ENCODE assay signal across 18 cellular contexts in genomic region chr18:220708-221107, GRCh38. TPM values are rescaled to one million over a fixed set of nuclear protein-coding genes. Genes with fewer than 3 reads are reported as not detected.
DNase-seq lines count a peak whose midpoint lies in the region; ATAC-seq, FAIRE-seq and TF ChIP-seq lines count a peak whose summit lies in the region.
"Had no signal": no experiment of that assay in that cellular context is flagged by ENCODE, and none has a peak within 500 bp of the region (broad histone marks: within the 10 kb centered on the region; RNA-seq: fewer than 3 reads in every experiment).

No MANE protein-coding gene starts in this region.

- H3K9me2 ChIP-seq in SK-N-SH: no peaks in the 10 kb centered on the region
- no peaks in the 10 kb centered on the region for H3K9me2 ChIP-seq in PC-3 (replicated peaks; ENCODE audit: low read length)

- intact Hi-C loops in PC-3 (cut with micrococcal nuclease): no loop called here

- no peaks in the 10 kb centered on the region for H3K9me3 Mint-ChIP-seq in activated T-cell treated with anti-CD3 and anti-CD28 coated beads, Interleukin-2, amount 50 U/mL, for 72 hours
- H3K9me3 Mint-ChIP-seq in activated naive CD8-positive, alpha-beta T cell treated with anti-CD3 and anti-CD28 coated beads for 36 hours: no peaks in the 10 kb centered on the region
- no peaks in the 10 kb centered on the region for H3K9me3 Mint-ChIP-seq in naive thymus-derived CD8-positive, alpha-beta T cell

- POLR2A ChIA-PET in naive thymus-derived CD8-positive, alpha-beta T cell (lab: Charles Lee): no interaction called here
- POLR2A ChIA-PET in SK-N-SH (lab: Yijun Ruan, JAX): no interaction called here
- POLR2A ChIA-PET in PC-3 (lab: Charles Lee; ENCODE audit: unreplicated experiment): no interaction called here

- H3K36me3 ChIP-seq in SK-N-SH (replicated peaks in 1 of 2; ENCODE audit: control insufficient read depth in 1 of 2, insufficient read depth in 2 of 2, low read length in 1 of 2): peaks cover 76 to 83% of the 10 kb centered on the region in 2 experiments
- H3K36me3 ChIP-seq in PC-3 (ENCODE audit: low read depth, low read length): peaks cover 65% of the 10 kb centered on the region

- no peak for ATAC-seq in activated T-cell treated with anti-CD3 and anti-CD28 coated beads, Interleukin-2, amount 50 U/mL, for 72 hours (replicated peaks in 1 of 2)
- ATAC-seq in naive thymus-derived CD8-positive, alpha-beta T cell: no peak
- ATAC-seq in PC-3: no peak
- ATAC-seq: HepG2 had no signal

- CTCF ChIA-PET in SK-N-SH (lab: Yijun Ruan, JAX): no interaction called here
- CTCF ChIA-PET in PC-3 (lab: Charles Lee): no interaction called here

- FAIRE-seq in D721Med (lab: Jason Lieb, UNC): peak; percentile 75
- FAIRE-seq: HepG2 had no signal

- no peak for TF ChIP-seq RAD21 in SK-N-SH (IDR thresholded peaks at IDR 0.05; ENCODE audit: low read length)

- no peaks in the 10 kb centered on the region for H3K9me3 ChIP-seq in SK-N-SH
- H3K9me3 ChIP-seq in PC-3 (ENCODE audit: low read length): peaks cover 6% of the 10 kb centered on the region; the same call in 1 of the 2 replicates

- H2AFZ ChIP-seq in SK-N-SH (ENCODE audit: low read depth): no peak overlapping the region
- H2AFZ ChIP-seq in PC-3 (ENCODE audit: low read length): no peak overlapping the region
- H2AFZ ChIP-seq: PC-9 had no signal

- no peak for TF ChIP-seq CTCF in D721Med (IDR thresholded peaks at IDR 0.05; ENCODE audit: insufficient read depth, missing control alignments)
- no peak for TF ChIP-seq CTCF in SK-N-SH (IDR thresholded peaks at IDR 0.05)
- no peak for TF ChIP-seq CTCF in PC-3 (conservative IDR thresholded peaks at IDR 0.05; ENCODE audit: low read depth, low read length)

- H3K9ac ChIP-seq in SK-N-SH (no peak overlapping the region), PC-3 (ENCODE audit: low read length) (no peak overlapping the region)

- peaks cover 8 to 29% of the 10 kb centered on the region in 2 donors for H3K36me3 Mint-ChIP-seq in activated T-cell treated with anti-CD3 and anti-CD28 coated beads, Interleukin-2, amount 50 U/mL, for 72 hours (ENCODE audit: insufficient read depth in 2 of 2)
- peaks cover 34% of the 10 kb centered on the region for H3K36me3 Mint-ChIP-seq in activated naive CD8-positive, alpha-beta T cell treated with anti-CD3 and anti-CD28 coated beads for 36 hours
- H3K36me3 Mint-ChIP-seq in naive thymus-derived CD8-positive, alpha-beta T cell: peaks cover 3 to 74% (median 9%) of the 10 kb centered on the region in 3 donors

- no peak overlapping the region for H3K4me3 Mint-ChIP-seq in activated T-cell treated with anti-CD3 and anti-CD28 coated beads, Interleukin-2, amount 50 U/mL, for 72 hours
- no peak overlapping the region for H3K4me3 Mint-ChIP-seq in activated naive CD8-positive, alpha-beta T cell treated with anti-CD3 and anti-CD28 coated beads for 36 hours
- no peak overlapping the region for H3K4me3 Mint-ChIP-seq in naive thymus-derived CD8-positive, alpha-beta T cell
- H3K4me3 Mint-ChIP-seq: CD4-positive, CD25-positive, alpha-beta regulatory T cell had no signal

- H3K27me3 Mint-ChIP-seq in activated T-cell treated with anti-CD3 and anti-CD28 coated beads, Interleukin-2, amount 50 U/mL, for 72 hours (ENCODE audit: low read depth): no peaks in the 10 kb centered on the region
- no peaks in the 10 kb centered on the region for H3K27me3 Mint-ChIP-seq in activated naive CD8-positive, alpha-beta T cell treated with anti-CD3 and anti-CD28 coated beads for 36 hours
- no peaks in the 10 kb centered on the region for H3K27me3 Mint-ChIP-seq in naive thymus-derived CD8-positive, alpha-beta T cell
- H3K27me3 Mint-ChIP-seq: CD4-positive, CD25-positive, alpha-beta regulatory T cell had no signal

- peaks cover 14% of the 10 kb centered on the region for H3F3A ChIP-seq in SK-N-SH (replicated peaks; ENCODE audit: insufficient read depth)
- no peaks in the 10 kb centered on the region for H3F3A ChIP-seq in PC-3 (ENCODE audit: low read length, unreplicated experiment)

- BruUV-seq in PC-3 (replicated peaks; lab: Mats Ljungman, UMichigan): no TSS peak

- no peak for DNase-seq in activated T-cell treated with anti-CD3 and anti-CD28 coated beads, Interleukin-2, amount 50 U/mL, for 72 hours
- DNase-seq in activated T-cell treated with anti-CD3 and anti-CD28 coated beads, Interleukin-2, amount 50 U/mL, for 48 hours: no peak
- no peak for DNase-seq in D721Med (ENCODE audit: insufficient read length, low spot score)
- no peak for DNase-seq in activated naive CD8-positive, alpha-beta T cell treated with anti-CD3 and anti-CD28 coated beads for 36 hours
- no peak for DNase-seq in naive thymus-derived CD8-positive, alpha-beta T cell
- no peak for DNase-seq in SK-N-SH
- no peak for DNase-seq in GF-D8 (lab: John Stamatoyannopoulos, UW)
- no peak for DNase-seq in PC-3
- DNase-seq: CD4-positive, CD25-positive, alpha-beta regulatory T cell; DMS 273 treated with DMSO at 0.1 percent for 48 hours; H7; MM.1S; NCI-H1105 treated with DMSO at 0.1 percent for 48 hours; NCI-H187; NCI-H446; NCI-H748 treated with DMSO at 0.1 percent for 48 hours; PC-9 had no signal

- TF ChIP-seq EP300 in SK-N-SH (IDR thresholded peaks at IDR 0.05; ENCODE audit: borderline replicate concordance in 1 of 2, low read depth in 1 of 2, low read length in 1 of 2): no peak

- H3K27ac ChIP-seq in SK-N-SH (ENCODE audit: low read depth in 2 of 2, low read length in 1 of 2): no peak overlapping the region; a peak in 1 of 4 replicates
- no peak overlapping the region for H3K27ac ChIP-seq in PC-3 (ENCODE audit: low read length)
- H3K27ac ChIP-seq: PC-9 had no signal

- H3K27ac Mint-ChIP-seq in activated T-cell treated with anti-CD3 and anti-CD28 coated beads, Interleukin-2, amount 50 U/mL, for 72 hours: peak overlapping the region; percentile 97
- peak overlapping the region; percentile 5 for H3K27ac Mint-ChIP-seq in activated naive CD8-positive, alpha-beta T cell treated with anti-CD3 and anti-CD28 coated beads for 36 hours
- H3K27ac Mint-ChIP-seq in naive thymus-derived CD8-positive, alpha-beta T cell: peak overlapping the region; percentile 1 to 73 (median 40)

- H3K4me2 ChIP-seq in SK-N-SH (no peak overlapping the region), PC-3 (ENCODE audit: low read length) (no peak overlapping the region)
- H3K4me2 ChIP-seq: PC-9 had no signal

- H3K79me2 ChIP-seq in SK-N-SH (ENCODE audit: insufficient read depth): no peaks in the 10 kb centered on the region
- no peaks in the 10 kb centered on the region for H3K79me2 ChIP-seq in PC-3 (ENCODE audit: low read length)

- no peaks in the 10 kb centered on the region for H3K27me3 ChIP-seq in SK-N-SH (ENCODE audit: insufficient read depth)
- no peaks in the 10 kb centered on the region for H3K27me3 ChIP-seq in PC-3 (ENCODE audit: low read length)

- no peak overlapping the region for H3K4me3 ChIP-seq in SK-N-SH (ENCODE audit: low read depth in 2 of 2, low read length in 1 of 2)
- H3K4me3 ChIP-seq in PC-3 (ENCODE audit: low read length): no peak overlapping the region
- H3K4me3 ChIP-seq: PC-9 had no signal

- no peaks in the 10 kb centered on the region for H3K4me1 Mint-ChIP-seq in activated T-cell treated with anti-CD3 and anti-CD28 coated beads, Interleukin-2, amount 50 U/mL, for 72 hours (ENCODE audit: low read depth)
- peaks cover 4% of the 10 kb centered on the region for H3K4me1 Mint-ChIP-seq in activated naive CD8-positive, alpha-beta T cell treated with anti-CD3 and anti-CD28 coated beads for 36 hours
- peaks cover 0 to 5% (median 0%) of the 10 kb centered on the region in 4 donors for H3K4me1 Mint-ChIP-seq in naive thymus-derived CD8-positive, alpha-beta T cell

- H3K4me1 ChIP-seq in SK-N-SH (ENCODE audit: control insufficient read depth in 1 of 2, insufficient read depth in 2 of 2, low read depth in 1 of 2, low read length in 1 of 2) (no peaks in the 10 kb centered on the region), PC-3 (ENCODE audit: insufficient read depth, low read length) (no peaks in the 10 kb centered on the region)

- H4K20me1 ChIP-seq in SK-N-SH (ENCODE audit: insufficient read depth): no peaks in the 10 kb centered on the region
- no peaks in the 10 kb centered on the region for H4K20me1 ChIP-seq in PC-3 (ENCODE audit: low read length)

TF ChIP-seq in SK-N-SH, 30 proteins besides CTCF, POLR2A, EP300 and RAD21:
- TF ChIP-seq EZH2phosphoT487 (IDR thresholded peaks at IDR 0.05; ENCODE audit: borderline replicate concordance, low read depth): no peak
- no peak for TF ChIP-seq MAX (IDR thresholded peaks at IDR 0.05; ENCODE audit: low read depth)
- TF ChIP-seq SMC3 (IDR thresholded peaks at IDR 0.05; ENCODE audit: low read depth, low read length): no peak
- no peak for TF ChIP-seq NFIC (IDR thresholded peaks at IDR 0.05; ENCODE audit: borderline replicate concordance)
- no peak for TF ChIP-seq RFX5 (IDR thresholded peaks at IDR 0.05; ENCODE audit: low read length)
- no peak for TF ChIP-seq GATA2 (CRISPR knock-in tag; IDR thresholded peaks at IDR 0.05)
- no peak for TF ChIP-seq ELF1 (IDR thresholded peaks at IDR 0.05)
- TF ChIP-seq, protein P1, sequence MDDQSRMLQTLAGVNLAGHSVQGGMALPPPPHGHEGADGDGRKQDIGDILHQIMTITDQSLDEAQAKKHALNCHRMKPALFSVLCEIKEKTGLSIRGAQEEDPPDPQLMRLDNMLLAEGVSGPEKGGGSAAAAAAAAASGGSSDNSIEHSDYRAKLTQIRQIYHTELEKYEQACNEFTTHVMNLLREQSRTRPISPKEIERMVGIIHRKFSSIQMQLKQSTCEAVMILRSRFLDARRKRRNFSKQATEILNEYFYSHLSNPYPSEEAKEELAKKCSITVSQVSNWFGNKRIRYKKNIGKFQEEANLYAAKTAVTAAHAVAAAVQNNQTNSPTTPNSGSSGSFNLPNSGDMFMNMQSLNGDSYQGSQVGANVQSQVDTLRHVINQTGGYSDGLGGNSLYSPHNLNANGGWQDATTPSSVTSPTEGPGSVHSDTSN (IDR thresholded peaks at IDR 0.05): no peak

RNA-seq across cellular contexts. Expression of gene THOC1, which starts 47.1 kb away (rescaled TPM):
- 100 to 1,000 TPM in 1 of 2 donors, 10 to 100 TPM in 1; 76.6 to 111 TPM for total RNA-seq in activated T-cell treated with anti-CD3 and anti-CD28 coated beads, Interleukin-2, amount 50 U/mL, for 72 hours
- total RNA-seq in activated naive CD8-positive, alpha-beta T cell treated with anti-CD3 and anti-CD28 coated beads for 36 hours: 10 to 100 TPM; 56.4 to 62.2 TPM
- total RNA-seq in naive thymus-derived CD8-positive, alpha-beta T cell: 10 to 100 TPM; 86.0 to 88.5 TPM
- 10 to 100 TPM; 12.4 to 16.4 (median 15.2) TPM for polyA plus RNA-seq in naive thymus-derived CD8-positive, alpha-beta T cell
- polyA plus RNA-seq in SK-N-SH (2012; rRNA removed): 12.3 and 14.4 TPM in 2 replicates
- 9.3 and 13.7 TPM in 2 replicates for polyA plus RNA-seq in SK-N-SH (2012; cell fraction: cytosol; rRNA removed)
- 21.6 and 52.3 TPM in 2 replicates for polyA plus RNA-seq in SK-N-SH (2012; cell fraction: nucleus; rRNA removed)
- total RNA-seq in PC-3 (2014; rRNA removed): 29.4 and 43.5 TPM in 2 replicates

Comparison
In these comparisons a context has a peak if more than half of its experiments do, and no peak if none do; other contexts are left out.
1. H3K27ac Mint-ChIP-seq: peak in every context shown above with its lines; median percentile 97 in activated T-cell treated with anti-CD3 and anti-CD28 coated beads, Interleukin-2, amount 50 U/mL, for 72 hours; 40 in naive thymus-derived CD8-positive, alpha-beta T cell; 5 in activated naive CD8-positive, alpha-beta T cell treated with anti-CD3 and anti-CD28 coated beads for 36 hours.